Comparison of ENCODE assay signal across 30 cellular contexts in the genomic region with DNA sequence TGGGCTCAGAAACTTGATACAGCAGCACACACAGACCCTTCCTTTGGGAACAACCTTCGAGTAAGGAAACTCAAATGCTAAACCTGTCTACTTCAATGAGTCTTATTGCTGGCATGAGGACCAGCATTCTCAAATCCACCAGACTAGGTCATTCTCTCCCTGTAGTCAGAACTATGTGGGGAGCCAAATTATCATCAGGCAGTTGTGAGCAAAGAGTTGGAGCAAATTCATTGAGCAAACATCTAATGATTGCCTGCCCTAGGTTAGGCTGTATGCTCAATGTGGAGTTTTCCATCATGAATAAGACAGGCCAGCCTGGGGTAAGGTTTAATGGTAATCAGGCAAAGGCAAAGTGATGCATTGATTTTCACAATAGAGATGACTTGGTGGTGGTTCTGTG. TPM values are rescaled to one million over a fixed set of nuclear protein-coding genes. Genes with fewer than 3 reads are reported as not detected.
"Had no signal": no experiment of that assay in that cellular context is flagged by ENCODE, and none has a peak within 500 bp of the region (broad histone marks: within the 10 kb centered on the region; RNA-seq: fewer than 3 reads in every experiment).

No MANE protein-coding gene starts in this region.

- ATAC-seq: activated CD4-positive, alpha-beta T cell treated with anti-CD3 and anti-CD28 coated beads for 36 hours; activated T-cell treated with anti-CD3 and anti-CD28 coated beads, Interleukin-2, amount 50 U/mL, for 4 hours; left lung; natural killer cell treated with Interleukin-12 subunit alpha and Interleukin-12 subunit beta and Interleukin-15 and Interleukin-18, amount 100 ng/mL, for 72 hours had no signal

- H3K27me3 ChIP-seq: brain microvascular endothelial cell, ovary, right atrium auricular region, transverse colon had no signal

- DNase-seq: activated B cell treated with CpG ODN at 0.5 μM for 24 hours; activated CD4-positive, alpha-beta T cell treated with anti-CD3 and anti-CD28 coated beads for 36 hours; activated CD4-positive, alpha-beta T cell treated with anti-CD3 and anti-CD28 coated beads, Interleukin-2, amount 50 U/mL, for 48 hours; activated CD8-positive, alpha-beta memory T cell treated with anti-CD3 and anti-CD28 coated beads, Interleukin-2, amount 50 U/mL, for 48 hours; activated naive CD4-positive, alpha-beta T cell; activated naive CD8-positive, alpha-beta T cell treated with anti-CD3 and anti-CD28 coated beads for 36 hours; activated T-cell treated with anti-CD3 and anti-CD28 coated beads, Interleukin-2, amount 50 U/mL, for 4 hours; amniotic stem cell; brain microvascular endothelial cell; caudate nucleus; dermis blood vessel endothelial cell; effector CD8-positive, alpha-beta T cell; erythroblast; foreskin melanocyte; hippocampal formation; kidney glomerular epithelial cell; left lung; mammary epithelial cell; midbrain; ovary; stimulated activated CD4-positive, alpha-beta T cell treated with anti-CD3 and anti-CD28 coated beads, Interleukin-12 subunit alpha, Interleukin-12 subunit beta, amount 100 ng/mL, for 4 hours; T1000; transverse colon had no signal

- H3K9me3 ChIP-seq: neutrophil, ovary, prostate gland had no signal

- H3K36me3 ChIP-seq: brain microvascular endothelial cell, left lung, neutrophil, ovary, prostate gland, right atrium auricular region, transverse colon had no signal

- H3K27ac ChIP-seq: brain microvascular endothelial cell, neutrophil, right atrium auricular region, transverse colon had no signal

- H3K4me3 ChIP-seq: ovary, prostate gland, right atrium auricular region, transverse colon had no signal

RNA-seq across cellular contexts. Expression of gene EPDR1, which starts 3.6 kb away (rescaled TPM):
- total RNA-seq: T-helper 1 cell treated with Interleukin-12 subunit alpha and Interleukin-12 subunit beta and Interleukin-4 antibody, amounts not matched to agents 30 ng/mL and 1 ng/mL, for 36 hours had no signal

RNA-seq across cellular contexts. Expression of gene SFRP4, which starts 7.4 kb away (rescaled TPM):
- total RNA-seq: activated B cell treated with CpG ODN at 0.5 μM for 24 hours; activated CD4-positive, alpha-beta T cell treated with anti-CD3 and anti-CD28 coated beads for 36 hours; activated CD8-positive, alpha-beta memory T cell treated with anti-CD3 and anti-CD28 coated beads for 36 hours; activated naive CD8-positive, alpha-beta T cell treated with anti-CD3 and anti-CD28 coated beads for 36 hours; activated T-cell treated with anti-CD3 and anti-CD28 coated beads, Interleukin-2, amount 50 U/mL, for 4 hours; activated T-helper 2 cell treated with anti-CD3 and anti-CD28 coated beads, Interferon-gamma antibody, Interleukin-2, Interleukin-4, amounts not matched to agents 10 μg/mL and 5 μg/mL and 100 μg/mL, durations not matched to agents 14 hours and 24 hours and 36 hours; dermis blood vessel endothelial cell; mammary epithelial cell; natural killer cell treated with Interleukin-12 subunit alpha and Interleukin-12 subunit beta and Interleukin-15 and Interleukin-18, amount 100 ng/mL, for 72 hours; T-helper 1 cell treated with Interleukin-12 subunit alpha and Interleukin-12 subunit beta and Interleukin-4 antibody, amounts not matched to agents 30 ng/mL and 1 ng/mL, for 36 hours had no signal
